ENCODE assay signal across 8 cellular contexts in genomic region chrX:53288173-53288572, GRCh38. TPM values are rescaled to one million over a fixed set of nuclear protein-coding genes. Genes with fewer than 3 reads are reported as not detected.
DNase-seq lines count a peak whose midpoint lies in the region; ATAC-seq and TF ChIP-seq lines count a peak whose summit lies in the region.

No MANE protein-coding gene starts in this region.

- no peaks in the 10 kb centered on the region for H4K20me1 ChIP-seq in fibroblast of lung (ENCODE audit: control insufficient read depth, extremely low read depth, insufficient read depth, low read length)

- H3K27ac ChIP-seq in fibroblast of lung (ENCODE audit: insufficient read depth, low read length) (peak overlapping the region; percentile 63), psoas muscle (peak overlapping the region; percentile 62)

- H3K27ac Mint-ChIP-seq in activated CD4-positive, alpha-beta T cell treated with anti-CD3 and anti-CD28 coated beads, Interleukin-2, amount 10 ng/mL, durations not matched to agents 24 days and 14 days, result peak overlapping the region; percentile 65

- no peak overlapping the region for H3K4me2 ChIP-seq in fibroblast of lung (ENCODE audit: extremely low read depth, insufficient read depth, low read length)

- WGBS in psoas muscle, 3 donors, result 13 to 55% (median 18%) methylated on average over 2 to 8 of the region's 8 CpGs

- ATAC-seq in psoas muscle (peak in 3 of 4 donors; percentile 33 to 50 (median 40)), HG03469 (IDR thresholded peaks at IDR 0.05; ENCODE audit: unreplicated experiment) (no peak), GM21515 (IDR thresholded peaks at IDR 0.05; ENCODE audit: unreplicated experiment) (no peak)

- in situ Hi-C loops in ACHN (cut with HindIII; ENCODE audit: low pct_ligation_motif_present, low pct_unique_long_range_greater_than_20kb, low sequenced_read_pairs), result no loop called here

- peak; percentile 65 for DNase-seq in activated CD4-positive, alpha-beta T cell treated with anti-CD3 and anti-CD28 coated beads, Interleukin-2, amount 10 ng/mL, durations not matched to agents 24 days and 14 days
- DNase-seq in activated CD4-positive, alpha-beta T cell treated with anti-CD3 and anti-CD28 coated beads for 4 hours, result no peak
- peak; percentile 62 for DNase-seq in SK-N-DZ (ENCODE audit: low spot score)
- peak; percentile 11 to 20 for DNase-seq in fibroblast of lung (ENCODE audit: low read depth in 2 of 2)
- peak; percentile 56 to 78 for DNase-seq in psoas muscle
- no peak for DNase-seq in ACHN

- TF ChIP-seq CTCF in fibroblast of lung (conservative IDR thresholded peaks at IDR 0.05 in 1 of 2, IDR thresholded peaks at IDR 0.05 in 1 of 2; ENCODE audit: low read depth in 1 of 2, low read length in 2 of 2) (no peak), psoas muscle (IDR thresholded peaks at IDR 0.05) (no peak)

- no peaks in the 10 kb centered on the region for H3K36me3 Mint-ChIP-seq in activated CD4-positive, alpha-beta T cell treated with anti-CD3 and anti-CD28 coated beads, Interleukin-2, amount 10 ng/mL, durations not matched to agents 24 days and 14 days (ENCODE audit: low read depth)

- H3K9me3 ChIP-seq in fibroblast of lung (ENCODE audit: control insufficient read depth, insufficient read depth, low read depth, low read length) (no peaks in the 10 kb centered on the region), psoas muscle (no peaks in the 10 kb centered on the region)

- no peaks in the 10 kb centered on the region for H3K27me3 Mint-ChIP-seq in activated CD4-positive, alpha-beta T cell treated with anti-CD3 and anti-CD28 coated beads, Interleukin-2, amount 10 ng/mL, durations not matched to agents 24 days and 14 days

- intact Hi-C loops in activated CD4-positive, alpha-beta T cell treated with anti-CD3 and anti-CD28 coated beads, Interleukin-2, amount 10 ng/mL, durations not matched to agents 24 days and 14 days (cut with micrococcal nuclease), result no loop called here
- intact Hi-C loops in psoas muscle (cut with DNase I), result loop anchor here in 1 of 2 donors (10.0 kb wide), 1 partner anchor 147 kb away; the partner anchor contains the start of gene HSD17B10

- no peak overlapping the region for H3K9ac ChIP-seq in fibroblast of lung (ENCODE audit: insufficient read depth, low read length)

- H3K36me3 ChIP-seq in fibroblast of lung (ENCODE audit: control insufficient read depth, insufficient read depth, low read length) (no peaks in the 10 kb centered on the region), psoas muscle (ENCODE audit: insufficient read depth in 1 of 2, low read depth in 1 of 2) (no peaks in the 10 kb centered on the region)

- no peaks in the 10 kb centered on the region for H3K9me3 Mint-ChIP-seq in activated CD4-positive, alpha-beta T cell treated with anti-CD3 and anti-CD28 coated beads, Interleukin-2, amount 10 ng/mL, durations not matched to agents 24 days and 14 days

- H3K4me3 Mint-ChIP-seq in activated CD4-positive, alpha-beta T cell treated with anti-CD3 and anti-CD28 coated beads, Interleukin-2, amount 10 ng/mL, durations not matched to agents 24 days and 14 days, result peak overlapping the region; percentile 75

- H3K4me1 Mint-ChIP-seq in activated CD4-positive, alpha-beta T cell treated with anti-CD3 and anti-CD28 coated beads, Interleukin-2, amount 10 ng/mL, durations not matched to agents 24 days and 14 days, result peaks cover 11% of the 10 kb centered on the region

- no peak overlapping the region for H2AFZ ChIP-seq in fibroblast of lung (ENCODE audit: low read length)

- H3K4me3 ChIP-seq in fibroblast of lung (replicated peaks in 1 of 4; ENCODE audit: control extremely low read depth in 1 of 4, insufficient read depth in 1 of 4, low read depth in 3 of 4, low read length in 4 of 4) (no peak overlapping the region), psoas muscle (no peak overlapping the region)

- no peaks in the 10 kb centered on the region for H3K79me2 ChIP-seq in fibroblast of lung (ENCODE audit: control insufficient read depth, insufficient read depth, low read length)

- H3K4me1 ChIP-seq in fibroblast of lung (ENCODE audit: control insufficient read depth, extremely low read depth, insufficient read depth, low read length) (peaks cover 11% of the 10 kb centered on the region), psoas muscle (peaks cover 8% of the 10 kb centered on the region)

- H3K27me3 ChIP-seq in fibroblast of lung (ENCODE audit: control insufficient read depth, insufficient read depth, low read length), result no peaks in the 10 kb centered on the region
- H3K27me3 ChIP-seq in psoas muscle (ENCODE audit: insufficient read depth in 3 of 3, low read length in 2 of 3), result peaks cover 0 to 7% (median 0%) of the 10 kb centered on the region in 3 donors

RNA-seq across cellular contexts. Expression of gene IQSEC2, which starts 6.8 kb away (rescaled TPM):
- 0.37 and 0.64 TPM in 2 replicates for total RNA-seq in activated CD4-positive, alpha-beta T cell treated with anti-CD3 and anti-CD28 coated beads, Interleukin-2, amount 10 ng/mL, durations not matched to agents 24 days and 14 days
- 2.6 and 4.2 TPM in 2 replicates for polyA plus RNA-seq in SK-N-DZ (2014; cell fraction: cytosol; rRNA removed)
- 6.5 and 8.8 TPM in 2 replicates for polyA plus RNA-seq in SK-N-DZ (2014; cell fraction: nucleus; rRNA removed)
- 3.6 and 9.9 TPM in 2 replicates for total RNA-seq in fibroblast of lung
- 5.9 and 7.4 TPM in 2 replicates for polyA plus RNA-seq in fibroblast of lung
- polyA plus RNA-seq in fibroblast of lung (2012), result 14.1 and 18.9 TPM in 2 replicates
- polyA minus RNA-seq in fibroblast of lung (ENCODE audit: low replicate concordance), result 31.8 and 32.2 TPM in 2 replicates
- total RNA-seq in psoas muscle, result 10 to 100 TPM; 38.8 to 63.8 (median 47.5) TPM
- polyA plus RNA-seq in psoas muscle, result 10 to 100 TPM in 2 of 3 donors, 1 to 10 TPM in 1; 8.2 to 41.5 (median 32.3) TPM

Comparison
In these comparisons a context has a peak if more than half of its experiments do, and no peak if none do; other contexts are left out.
1. DNase-seq: peak in activated CD4-positive, alpha-beta T cell treated with anti-CD3 and anti-CD28 coated beads, Interleukin-2, amount 10 ng/mL, durations not matched to agents 24 days and 14 days (single experiment), SK-N-DZ (single experiment), fibroblast of lung (2 of 2) and psoas muscle (2 of 2); none in activated CD4-positive, alpha-beta T cell treated with anti-CD3 and anti-CD28 coated beads for 4 hours (0 of 2) and ACHN (single experiment).
2. ATAC-seq: peak in psoas muscle (3 of 4); none in HG03469 (single experiment) and GM21515 (single experiment).